In the genomic region with DNA sequence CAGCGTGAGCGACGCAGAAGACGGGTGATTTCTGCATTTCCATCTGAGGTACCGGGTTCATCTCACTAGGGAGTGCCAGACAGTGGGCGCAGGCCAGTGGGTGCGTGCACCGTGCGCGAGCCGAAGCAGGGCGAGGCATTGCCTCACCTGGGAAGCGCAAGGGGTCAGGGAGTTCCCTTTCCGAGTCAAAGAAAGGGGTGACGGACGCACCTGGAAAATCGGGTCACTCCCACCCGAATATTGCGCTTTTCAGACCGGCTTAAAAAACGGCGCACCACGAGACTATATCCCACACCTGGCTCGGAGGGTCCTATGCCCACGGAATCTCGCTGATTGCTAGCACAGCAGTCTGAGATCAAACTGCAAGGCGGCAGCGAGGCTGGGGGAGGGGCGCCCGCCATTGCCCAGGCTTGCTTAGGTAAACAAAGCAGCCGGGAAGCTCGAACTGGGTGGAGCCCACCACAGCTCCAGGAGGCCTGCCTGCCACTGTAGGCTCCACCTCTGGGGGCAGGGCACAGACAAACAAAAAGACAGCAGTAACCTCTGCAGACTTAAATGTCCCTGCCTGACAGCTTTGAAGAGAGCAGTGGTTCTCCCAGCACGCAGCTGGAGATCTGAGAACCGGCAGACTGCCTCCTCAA, we compare ENCODE assay signal across 8 cellular contexts.
DNase-seq lines count a peak whose midpoint lies in the region; ATAC-seq, FAIRE-seq and TF ChIP-seq lines count a peak whose summit lies in the region.
"Not testable (repeated sequence)": the region's sequence is repeated elsewhere in the genome, so short reads cannot be mapped to it uniquely, and the experiment has no call there.

No MANE protein-coding gene starts in this region.

- H3K4me3 ChIP-seq in LNCaP clone FGC (ENCODE audit: low read depth, low read length) (peak overlapping the region; percentile 41), epithelial cell of proximal tubule (ENCODE audit: low read depth, low read length) (peak overlapping the region; percentile 10), stomach (peak overlapping the region; percentile 11 to 31 (median 18))
- not testable (repeated sequence) for H3K4me3 ChIP-seq in astrocyte (ENCODE audit: insufficient read depth, low read depth, low read length)

- H3K36me3 ChIP-seq in astrocyte (ENCODE audit: insufficient read depth, low read length); stomach: not testable (repeated sequence)

- H3K9me3 Mint-ChIP-seq in CD4-positive, alpha-beta T cell; WTC11; astrocyte (ENCODE audit: unreplicated experiment); immature natural killer cell: not testable (repeated sequence)
- peaks cover 24% of the 10 kb centered on the region for H3K9me3 Mint-ChIP-seq in nephron progenitor cell

- H3K27ac ChIP-seq in CD4-positive, alpha-beta T cell (ENCODE audit: low read depth, low read length); astrocyte (ENCODE audit: low read depth, low read length): not testable (repeated sequence)
- peak overlapping the region in 2 of 5 donors; percentile 13 to 53 for H3K27ac ChIP-seq in stomach

- not testable (repeated sequence) for H3K4me1 Mint-ChIP-seq in CD4-positive, alpha-beta T cell (ENCODE audit: low read depth); WTC11; astrocyte (ENCODE audit: low read depth, unreplicated experiment); immature natural killer cell; nephron progenitor cell

- WGBS in stomach, 5 donors: 1 to 17% (median 6%) methylated on average over 4 to 10 of the region's 34 CpGs

- not testable (repeated sequence) for H3K27ac Mint-ChIP-seq in CD4-positive, alpha-beta T cell; immature natural killer cell; nephron progenitor cell
- H3K27ac Mint-ChIP-seq in WTC11: peak overlapping the region; percentile 35; the same call in 1 of the 2 replicates
- H3K27ac Mint-ChIP-seq in astrocyte (ENCODE audit: unreplicated experiment): peak overlapping the region; percentile 42

- CTCF ChIA-PET in CD4-positive, alpha-beta T cell (lab: Charles Lee): not testable (repeated sequence)
- CTCF ChIA-PET in WTC11 (lab: Charles Lee): interaction anchor here (1.0 kb wide), 1 partner anchor 81 kb away, joined by 3 read pairs; the partner anchor contains the start of gene DKK1

- not testable (repeated sequence) for H2AFZ ChIP-seq in astrocyte (ENCODE audit: low read depth, low read length)

- not testable (repeated sequence) for H3K36me3 Mint-ChIP-seq in CD4-positive, alpha-beta T cell (ENCODE audit: low read depth); WTC11; astrocyte (ENCODE audit: low read depth, unreplicated experiment); immature natural killer cell
- H3K36me3 Mint-ChIP-seq in nephron progenitor cell (ENCODE audit: low read depth): peaks cover 29% of the 10 kb centered on the region

- not testable (repeated sequence) for TF ChIP-seq POLR2A in stomach (IDR thresholded peaks at IDR 0.05)

- not testable (repeated sequence) for ATAC-seq in CD4-positive, alpha-beta T cell (ENCODE audit: poor library complexity); WTC11

- not testable (repeated sequence) for H4K20me1 ChIP-seq in astrocyte (ENCODE audit: insufficient read depth, low read length)

- FAIRE-seq in astrocyte (lab: Jason Lieb, UNC): not testable (repeated sequence)

- peak overlapping the region; percentile 76 for H3K4me2 ChIP-seq in astrocyte (ENCODE audit: low read length)

- not testable (repeated sequence) for H3K79me2 ChIP-seq in astrocyte (ENCODE audit: insufficient read depth, low read length)

- peak overlapping the region; percentile 67 for H3K4me3 Mint-ChIP-seq in CD4-positive, alpha-beta T cell
- H3K4me3 Mint-ChIP-seq in WTC11: peak overlapping the region; percentile 75
- H3K4me3 Mint-ChIP-seq in astrocyte (ENCODE audit: unreplicated experiment): peak overlapping the region; percentile 85
- H3K4me3 Mint-ChIP-seq in immature natural killer cell: peak overlapping the region; percentile 25 to 71 (median 62)
- H3K4me3 Mint-ChIP-seq in nephron progenitor cell: peak overlapping the region; percentile 78

- H3K9me3 ChIP-seq in CD4-positive, alpha-beta T cell (ENCODE audit: control insufficient read depth, low read length); astrocyte (ENCODE audit: insufficient read depth, low read depth, low read length); stomach: not testable (repeated sequence)

- not testable (repeated sequence) for H3K4me1 ChIP-seq in astrocyte (ENCODE audit: insufficient read depth, low read length)
- H3K4me1 ChIP-seq in stomach: peaks cover 0 to 16% (median 7%) of the 10 kb centered on the region in 4 donors

- intact Hi-C loops in CD4-positive, alpha-beta T cell (cut with DNase I, micrococcal nuclease); stomach (cut with DNase I; ENCODE audit: low total_unique reads): not testable (repeated sequence)

- H3K9ac ChIP-seq in astrocyte (ENCODE audit: low read length): not testable (repeated sequence)

- TF ChIP-seq EP300 in stomach (IDR thresholded peaks at IDR 0.05): not testable (repeated sequence)

- not testable (repeated sequence) for H3K27me3 ChIP-seq in CD4-positive, alpha-beta T cell (ENCODE audit: control insufficient read depth, insufficient read depth, low read length); astrocyte (ENCODE audit: insufficient read depth, low read length); stomach

- POLR2A ChIA-PET in CD4-positive, alpha-beta T cell (lab: Charles Lee); WTC11 (lab: Charles Lee): not testable (repeated sequence)

- not testable (repeated sequence) for TF ChIP-seq CTCF in CD4-positive, alpha-beta T cell (IDR thresholded peaks at IDR 0.05); LNCaP clone FGC (IDR thresholded peaks at IDR 0.05; ENCODE audit: control insufficient read depth, extremely low read depth, insufficient read depth); WTC11 (IDR thresholded peaks at IDR 0.05); astrocyte (IDR thresholded peaks at IDR 0.05; ENCODE audit: insufficient read depth, low read depth, low read length); epithelial cell of proximal tubule (conservative IDR thresholded peaks at IDR 0.05; ENCODE audit: low read depth, low read length); nephron progenitor cell (IDR thresholded peaks at IDR 0.05); stomach (IDR thresholded peaks at IDR 0.05)

- H3K27me3 Mint-ChIP-seq in CD4-positive, alpha-beta T cell: peaks cover 13% of the 10 kb centered on the region
- not testable (repeated sequence) for H3K27me3 Mint-ChIP-seq in WTC11 (ENCODE audit: low read depth); astrocyte (ENCODE audit: low read depth, unreplicated experiment); immature natural killer cell (ENCODE audit: low read depth in 3 of 3); nephron progenitor cell (ENCODE audit: low read depth, poor library complexity)

- DNase-seq in CD4-positive, alpha-beta T cell; LNCaP clone FGC (ENCODE audit: low read depth); WTC11 (ENCODE audit: low spot score); astrocyte (ENCODE audit: low read depth); epithelial cell of proximal tubule (ENCODE audit: low read depth); immature natural killer cell; nephron progenitor cell; stomach: not testable (repeated sequence)
